Comparison of ENCODE assay signal across 8 cellular contexts in the genomic region with DNA sequence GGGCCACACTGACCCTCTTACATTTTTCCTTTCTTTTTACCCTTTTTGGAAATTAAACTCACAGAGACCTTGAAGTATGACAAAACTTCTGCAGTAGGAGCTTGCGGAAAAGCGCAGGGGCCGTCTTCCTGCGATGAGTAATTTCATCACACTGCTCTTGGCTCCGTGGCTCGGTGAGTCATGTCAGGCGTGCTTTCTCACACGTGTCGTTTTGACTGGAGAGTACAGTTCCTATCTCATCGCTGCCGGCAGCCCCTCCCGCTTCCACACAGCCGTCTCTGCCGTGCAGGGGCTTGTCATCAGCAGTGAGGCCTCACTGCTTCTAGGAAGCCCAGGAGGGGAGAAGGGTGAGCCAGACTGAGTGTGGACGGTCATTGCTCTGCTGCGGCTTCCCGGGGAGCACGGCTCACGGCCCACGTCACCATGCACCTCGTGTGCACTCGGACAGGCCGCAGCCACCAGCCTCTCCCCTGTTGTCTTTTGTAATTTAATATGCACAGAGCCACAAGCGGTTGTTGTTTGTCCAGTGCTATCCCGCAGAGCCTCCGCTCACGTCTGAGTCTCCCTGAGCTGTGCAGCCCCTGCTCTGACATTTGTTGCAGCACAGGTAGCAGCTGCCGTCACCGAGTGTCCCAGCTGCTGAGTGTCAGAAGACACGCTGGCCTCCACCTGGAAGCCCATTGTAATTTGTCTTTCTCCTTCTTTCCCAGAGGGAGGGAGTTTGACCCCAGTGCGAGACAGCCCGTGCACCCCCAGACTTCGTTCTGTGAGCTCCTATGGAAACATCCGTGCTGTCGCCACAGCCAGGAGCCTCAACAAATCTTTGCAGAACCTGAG.
DNase-seq lines count a peak whose midpoint lies in the region; ATAC-seq, FAIRE-seq and TF ChIP-seq lines count a peak whose summit lies in the region.

No MANE protein-coding gene starts in this region.

- H3K27ac ChIP-seq in endothelial cell of umbilical vein (ENCODE audit: insufficient read depth, low read depth, low read length) (peak overlapping the region; percentile 79), osteoblast (ENCODE audit: low read depth, low read length) (peak overlapping the region; percentile 100), subcutaneous abdominal adipose tissue (ENCODE audit: low read depth, low read length) (peak overlapping the region; percentile 63)

- H4K20me1 ChIP-seq in endothelial cell of umbilical vein (replicated peaks; ENCODE audit: control insufficient read depth, extremely low read depth, insufficient read depth, low read length) (no peaks in the 10 kb centered on the region), osteoblast (ENCODE audit: insufficient read depth, low read length) (no peaks in the 10 kb centered on the region)

- dilution Hi-C loops in endothelial cell of umbilical vein (cut with MboI; ENCODE audit: extremely low pct_ligation_motif_present, low sequenced_read_pairs) = no loop called here

- FAIRE-seq in endothelial cell of umbilical vein (lab: Jason Lieb, UNC) = peak; percentile 100

- in situ Hi-C loops in G401 (cut with HindIII; ENCODE audit: low sequenced_read_pairs) = no loop called here

- H3K9me1 ChIP-seq in endothelial cell of umbilical vein (replicated peaks; ENCODE audit: control insufficient read depth, extremely low read depth, insufficient read depth, low read length) = no peaks in the 10 kb centered on the region

- DNase-seq in G401 (ENCODE audit: low spot score) = peak; percentile 30
- peak; percentile 93 for DNase-seq in NCI-H69 (lab: John Stamatoyannopoulos, UW)
- peak; percentile 50 to 85 for DNase-seq in activated CD8-positive, alpha-beta memory T cell treated with anti-CD3 and anti-CD28 coated beads for 4 hours (ENCODE audit: low read depth in 2 of 2)
- peak; percentile 91 for DNase-seq in endothelial cell of umbilical vein (ENCODE audit: low read depth, low spot score)
- DNase-seq in osteoblast (ENCODE audit: insufficient read length, low spot score, missing footprints) = peak; percentile 99
- DNase-seq in DMS53 (lab: John Stamatoyannopoulos, UW) = no peak

- no peaks in the 10 kb centered on the region for H3K27me3 ChIP-seq in endothelial cell of umbilical vein (ENCODE audit: control insufficient read depth in 2 of 2, insufficient read depth in 2 of 2, low read length in 2 of 2)
- no peaks in the 10 kb centered on the region for H3K27me3 ChIP-seq in osteoblast (ENCODE audit: insufficient read depth, low read length)
- H3K27me3 ChIP-seq in subcutaneous abdominal adipose tissue (ENCODE audit: control insufficient read depth in 5 of 5, insufficient read depth in 4 of 5, low read length in 5 of 5) = no peaks in the 10 kb centered on the region

- H3K4me3 ChIP-seq in endothelial cell of umbilical vein (replicated peaks in 1 of 3; ENCODE audit: insufficient read depth in 1 of 3, low read depth in 1 of 3, low read length in 3 of 3) (no peak overlapping the region), osteoblast (ENCODE audit: insufficient read depth, low read length) (peak overlapping the region; percentile 58), subcutaneous abdominal adipose tissue (ENCODE audit: low read depth in 1 of 5, low read length in 5 of 5) (no peak overlapping the region)

- H3K9me3 ChIP-seq in endothelial cell of umbilical vein (replicated peaks; ENCODE audit: control insufficient read depth, insufficient read depth, low read length) (no peaks in the 10 kb centered on the region), osteoblast (ENCODE audit: low read depth, low read length) (no peaks in the 10 kb centered on the region), subcutaneous abdominal adipose tissue (ENCODE audit: control insufficient read depth in 5 of 5, low read length in 5 of 5) (no peaks in the 10 kb centered on the region)

- TF ChIP-seq POLR2A in endothelial cell of umbilical vein (IDR thresholded peaks at IDR 0.05; ENCODE audit: low read depth, low read length) = no peak

- CTCF ChIA-PET in endothelial cell of umbilical vein (lab: Charles Lee) = interaction anchor here (0.6 to 4.0 kb wide), 11 partner anchors 8 to 697 kb away, joined by 3 to 24 read pairs (median 4); no protein-coding TSS in a partner anchor

- POLR2A ChIA-PET in endothelial cell of umbilical vein (lab: Charles Lee) = no interaction called here

- TF ChIP-seq CTCF in endothelial cell of umbilical vein (IDR thresholded peaks at IDR 0.05; ENCODE audit: extremely low read depth in 1 of 2, insufficient read depth in 1 of 2, low read depth in 1 of 2, low read length in 2 of 2) (no peak), osteoblast (IDR thresholded peaks at IDR 0.05; ENCODE audit: extremely low read depth, low read depth, low read length) (no peak)

- peaks cover 28% of the 10 kb centered on the region for H3K4me1 ChIP-seq in endothelial cell of umbilical vein (ENCODE audit: control insufficient read depth, extremely low read depth, insufficient read depth, low read length)
- peaks cover 29% of the 10 kb centered on the region for H3K4me1 ChIP-seq in osteoblast (ENCODE audit: insufficient read depth, low read length)
- peaks cover 0 to 12% (median 3%) of the 10 kb centered on the region in 5 donors for H3K4me1 ChIP-seq in subcutaneous abdominal adipose tissue (ENCODE audit: control insufficient read depth in 5 of 5, insufficient read depth in 5 of 5, low read length in 5 of 5)

- H3K36me3 ChIP-seq in endothelial cell of umbilical vein (ENCODE audit: control insufficient read depth in 2 of 2, extremely low read depth in 1 of 2, insufficient read depth in 2 of 2, low read length in 2 of 2) (peaks cover 0 to 7% of the 10 kb centered on the region in 2 experiments), osteoblast (ENCODE audit: insufficient read depth, low read length) (peaks cover 22% of the 10 kb centered on the region), subcutaneous abdominal adipose tissue (ENCODE audit: control insufficient read depth in 5 of 5, insufficient read depth in 5 of 5, low read length in 5 of 5) (peaks cover 0 to 63% (median 47%) of the 10 kb centered on the region in 5 donors)

- no peak overlapping the region for H2AFZ ChIP-seq in endothelial cell of umbilical vein (ENCODE audit: low read depth, low read length)
- H2AFZ ChIP-seq in osteoblast (ENCODE audit: low read length) = peak overlapping the region; percentile 35

- H3K9ac ChIP-seq in endothelial cell of umbilical vein (replicated peaks; ENCODE audit: extremely low read depth, insufficient read depth, low read length) (peak overlapping the region; percentile 58), subcutaneous abdominal adipose tissue (ENCODE audit: low read length in 5 of 5) (no peak overlapping the region)

- intact Hi-C loops in endothelial cell of umbilical vein (cut with micrococcal nuclease) = loop anchor here (1.0 kb wide), 4 partner anchors 9 to 438 kb away; no protein-coding TSS in a partner anchor

- H3K79me2 ChIP-seq in endothelial cell of umbilical vein (ENCODE audit: control insufficient read depth, insufficient read depth, low read length) = no peaks in the 10 kb centered on the region
- H3K79me2 ChIP-seq in osteoblast (ENCODE audit: insufficient read depth, low read length) = no peaks in the 10 kb centered on the region

- H3K4me2 ChIP-seq in endothelial cell of umbilical vein (ENCODE audit: insufficient read depth, low read length) = peak overlapping the region; percentile 28
- peak overlapping the region; percentile 82 for H3K4me2 ChIP-seq in osteoblast (ENCODE audit: insufficient read depth, low read length)

- ATAC-seq in HG02588 (IDR thresholded peaks at IDR 0.05; ENCODE audit: unreplicated experiment) = peak; percentile 64

- no TSS peak for BruUV-seq in endothelial cell of umbilical vein (replicated peaks; lab: Mats Ljungman, UMichigan)

TF ChIP-seq in endothelial cell of umbilical vein, 7 proteins besides CTCF, POLR2A, EP300 and RAD21:
- peak; percentile 63 for TF ChIP-seq POLR2AphosphoS5 (IDR thresholded peaks at IDR 0.05; ENCODE audit: insufficient read depth, low read depth, low read length)
- peak; percentile 53 for TF ChIP-seq GATA2 (IDR thresholded peaks at IDR 0.05; ENCODE audit: insufficient read depth, insufficient read length, low read depth, low read length)
- TF ChIP-seq EZH2 (IDR thresholded peaks at IDR 0.05; ENCODE audit: borderline replicate concordance, low read depth, low read length, severe bottlenecking) = no peak
- TF ChIP-seq, protein P1, sequence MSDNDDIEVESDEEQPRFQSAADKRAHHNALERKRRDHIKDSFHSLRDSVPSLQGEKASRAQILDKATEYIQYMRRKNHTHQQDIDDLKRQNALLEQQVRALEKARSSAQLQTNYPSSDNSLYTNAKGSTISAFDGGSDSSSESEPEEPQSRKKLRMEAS (IDR thresholded peaks at IDR 0.05; ENCODE audit: insufficient read depth, insufficient read length) = peak; percentile 62
- peak; percentile 96 for TF ChIP-seq FOS (IDR thresholded peaks at IDR 0.05; ENCODE audit: borderline replicate concordance, insufficient read depth, low read length)
- TF ChIP-seq MYC (IDR thresholded peaks at IDR 0.05; ENCODE audit: low read depth, low read length) = peak; percentile 95
- TF ChIP-seq JUN (IDR thresholded peaks at IDR 0.05; ENCODE audit: borderline replicate concordance, insufficient read depth, insufficient read length, low read depth) = peak; percentile 82
